1 cellular context compared by ENCODE assay signal in genomic region chr13:54750521-54750920, GRCh38.
TF ChIP-seq lines count a peak whose summit lies in the region.

No MANE protein-coding gene starts in this region.

TF ChIP-seq in H1, 55 proteins besides CTCF, POLR2A, EP300 and RAD21 (continued from another document):
- TF ChIP-seq CHD7 (IDR thresholded peaks at IDR 0.05; ENCODE audit: insufficient replicate concordance, low read length): no peak
- TF ChIP-seq ATF3 (IDR thresholded peaks at IDR 0.05; ENCODE audit: insufficient read depth, low read depth, low read length): no peak
- no peak for TF ChIP-seq POLR2AphosphoS5 (IDR thresholded peaks at IDR 0.05; ENCODE audit: low read depth, low read length)
- TF ChIP-seq SP1 (IDR thresholded peaks at IDR 0.05; ENCODE audit: low read depth, low read length): no peak
- no peak for TF ChIP-seq BRCA1 (IDR thresholded peaks at IDR 0.05; ENCODE audit: low read depth, low read length)
- no peak for TF ChIP-seq FOSL1 (IDR thresholded peaks at IDR 0.05; ENCODE audit: insufficient read depth, low read depth, low read length)
- TF ChIP-seq NANOG (IDR thresholded peaks at IDR 0.05; ENCODE audit: insufficient read depth, low read depth, low read length, poor library complexity, severe bottlenecking): no peak
- no peak for TF ChIP-seq CTBP2 (IDR thresholded peaks at IDR 0.05; ENCODE audit: borderline replicate concordance, insufficient read depth, insufficient read length, low read length)
- no peak for TF ChIP-seq KDM5A (IDR thresholded peaks at IDR 0.05; ENCODE audit: low read length)
- TF ChIP-seq SRF (IDR thresholded peaks at IDR 0.05; ENCODE audit: low read depth, low read length): no peak
- TF ChIP-seq TAF1 (IDR thresholded peaks at IDR 0.05; ENCODE audit: low read depth, low read length): no peak
